ENCODE assay signal across 10 cellular contexts in genomic region chr9:125479846-125480615, GRCh38.
"Had no signal": no experiment of that assay in that cellular context is flagged by ENCODE, and none has a peak within 500 bp of the region (broad histone marks: within the 10 kb centered on the region; RNA-seq: fewer than 3 reads in every experiment).

No MANE protein-coding gene starts in this region.

- ATAC-seq: activated naive CD8-positive, alpha-beta T cell treated with anti-CD3 and anti-CD28 coated beads, Interleukin-2, amount 50 U/mL, for 24 hours; gastrocnemius medialis; left ventricle myocardium superior had no signal

- DNase-seq: activated CD4-positive, alpha-beta T cell treated with anti-CD3 and anti-CD28 coated beads for 4 hours; activated naive CD4-positive, alpha-beta T cell treated with Interleukin-2 at 50 U/mL for 16 hours; activated naive CD8-positive, alpha-beta T cell treated with anti-CD3 and anti-CD28 coated beads, Interleukin-2, amount 50 U/mL, for 24 hours; colonic mucosa; gastrocnemius medialis; left ventricle myocardium superior; ovary; stimulated activated CD4-positive, alpha-beta T cell treated with anti-CD3 and anti-CD28 coated beads, Interleukin-4, amount 100 ng/mL, for 1 hour; stimulated activated CD8-positive, alpha-beta memory T cell treated with anti-CD3 and anti-CD28 coated beads, Interleukin-4, amount 100 ng/mL, for 48 hours; T1000 had no signal
